In the genomic region with DNA sequence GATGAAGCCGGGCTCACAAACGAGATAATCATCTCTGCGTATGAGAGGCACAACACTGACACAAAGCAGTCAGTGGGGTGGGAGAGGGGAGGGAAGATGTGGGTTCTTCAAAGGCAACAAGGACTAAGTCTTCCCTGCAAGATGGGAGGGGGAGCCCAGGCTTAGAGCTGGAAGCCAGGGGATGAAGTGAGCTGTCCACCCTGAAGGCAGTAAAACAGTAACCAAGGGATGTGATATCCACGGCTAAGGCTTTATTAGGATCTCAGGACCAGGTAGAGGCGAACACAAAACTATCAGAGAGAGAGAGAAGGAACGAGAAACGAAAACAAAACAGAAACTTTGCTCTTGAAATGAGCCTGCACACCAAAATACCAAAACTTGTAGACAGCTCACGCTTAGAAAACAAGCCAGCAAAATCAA, we compare ENCODE assay signal across 8 cellular contexts.
DNase-seq lines count a peak whose midpoint lies in the region; ATAC-seq and TF ChIP-seq lines count a peak whose summit lies in the region.

No MANE protein-coding gene starts in this region.

- H3K9me3 ChIP-seq in lower lobe of right lung (peaks cover 7% of the 10 kb centered on the region), mesenchymal stem cell (ENCODE audit: control insufficient read depth, low read length) (peaks cover 6% of the 10 kb centered on the region)

- H3K4me1 ChIP-seq in lower lobe of right lung (no peaks in the 10 kb centered on the region), mesenchymal stem cell (ENCODE audit: control insufficient read depth, insufficient read depth, low read depth, low read length) (peaks cover 2% of the 10 kb centered on the region)

- H2BK12ac ChIP-seq in mesenchymal stem cell (ENCODE audit: low read length in 2 of 2), result no peak overlapping the region

- no peak overlapping the region for H3K4ac ChIP-seq in mesenchymal stem cell (ENCODE audit: low read depth in 1 of 2, low read length in 2 of 2)

- H3K4me3 ChIP-seq in GM06990 (replicated peaks; ENCODE audit: low read depth, low read length), result peak overlapping the region; percentile 60
- no peak overlapping the region for H3K4me3 ChIP-seq in lower lobe of right lung
- no peak overlapping the region for H3K4me3 ChIP-seq in mesenchymal stem cell (ENCODE audit: insufficient read depth in 1 of 2, low read depth in 1 of 2, low read length in 2 of 2)

- peaks cover 9% of the 10 kb centered on the region for H3K9me3 Mint-ChIP-seq in activated naive CD8-positive, alpha-beta T cell treated with anti-CD3 and anti-CD28 coated beads, Interleukin-2, amount 10 ng/mL, durations not matched to agents 7 days and 5 days

- H3K4me3 Mint-ChIP-seq in activated naive CD8-positive, alpha-beta T cell treated with anti-CD3 and anti-CD28 coated beads, Interleukin-2, amount 10 ng/mL, durations not matched to agents 7 days and 5 days, result peak overlapping the region; percentile 76

- H2BK15ac ChIP-seq in mesenchymal stem cell (ENCODE audit: low read depth, poor library complexity, severe bottlenecking), result no peak overlapping the region

- H3K27me3 Mint-ChIP-seq in activated naive CD8-positive, alpha-beta T cell treated with anti-CD3 and anti-CD28 coated beads, Interleukin-2, amount 10 ng/mL, durations not matched to agents 7 days and 5 days, result peaks cover 2% of the 10 kb centered on the region

- H3K36me3 ChIP-seq in GM06990 (ENCODE audit: control insufficient read depth, insufficient read depth, low read length) (peaks cover 4% of the 10 kb centered on the region), lower lobe of right lung (no peaks in the 10 kb centered on the region), mesenchymal stem cell (ENCODE audit: control insufficient read depth in 1 of 2, insufficient read depth in 2 of 2, low read depth in 1 of 2, low read length in 2 of 2) (peaks cover 0 to 2% of the 10 kb centered on the region in 2 experiments)

- H3K79me1 ChIP-seq in mesenchymal stem cell (replicated peaks; ENCODE audit: low read length, poor library complexity, severe bottlenecking), result no peaks in the 10 kb centered on the region

- H3K18ac ChIP-seq in mesenchymal stem cell (ENCODE audit: low read depth in 1 of 2, low read length in 2 of 2), result no peak overlapping the region

- no peak overlapping the region for H2BK5ac ChIP-seq in mesenchymal stem cell (ENCODE audit: low read depth, low read length, poor library complexity, severe bottlenecking)

- H2AK5ac ChIP-seq in mesenchymal stem cell (ENCODE audit: low read length, severe bottlenecking), result no peak overlapping the region

- DNase-seq in GM06990 (ENCODE audit: extremely low read depth, insufficient read length), result peak; percentile 58
- no peak for DNase-seq in activated naive CD8-positive, alpha-beta T cell treated with anti-CD3 and anti-CD28 coated beads, Interleukin-2, amount 10 ng/mL, durations not matched to agents 7 days and 5 days
- DNase-seq in GDM1 (lab: John Stamatoyannopoulos, UW), result no peak
- DNase-seq in lower lobe of right lung, result no peak
- DNase-seq in NCI-H146 (lab: John Stamatoyannopoulos, UW), result no peak
- DNase-seq in mesenchymal stem cell, result no peak

- WGBS in mesenchymal stem cell, result 57% methylated on average over 8 of the region's 8 CpGs

- H3K27me3 ChIP-seq in GM06990 (replicated peaks; ENCODE audit: control insufficient read depth, insufficient read depth, low read length) (no peaks in the 10 kb centered on the region), lower lobe of right lung (ENCODE audit: low read depth) (no peaks in the 10 kb centered on the region), mesenchymal stem cell (ENCODE audit: control insufficient read depth in 1 of 2, insufficient read depth in 1 of 2, low read length in 2 of 2) (no peaks in the 10 kb centered on the region)

- H3K27ac Mint-ChIP-seq in activated naive CD8-positive, alpha-beta T cell treated with anti-CD3 and anti-CD28 coated beads, Interleukin-2, amount 10 ng/mL, durations not matched to agents 7 days and 5 days, result peak overlapping the region; percentile 94

- H3K9ac ChIP-seq in mesenchymal stem cell (ENCODE audit: low read length), result no peak overlapping the region

- peak; percentile 95 for ATAC-seq in GM21447 (IDR thresholded peaks at IDR 0.05; ENCODE audit: unreplicated experiment)
- ATAC-seq in HG03521 (IDR thresholded peaks at IDR 0.05; ENCODE audit: unreplicated experiment), result peak; percentile 98
- ATAC-seq in activated naive CD8-positive, alpha-beta T cell treated with anti-CD3 and anti-CD28 coated beads, Interleukin-2, amount 10 ng/mL, durations not matched to agents 7 days and 5 days (ENCODE audit: low read depth), result peak; percentile 72
- ATAC-seq in lower lobe of right lung, result no peak

- peaks cover 12% of the 10 kb centered on the region for H3K4me1 Mint-ChIP-seq in activated naive CD8-positive, alpha-beta T cell treated with anti-CD3 and anti-CD28 coated beads, Interleukin-2, amount 10 ng/mL, durations not matched to agents 7 days and 5 days

- H3K4me2 ChIP-seq in mesenchymal stem cell (ENCODE audit: low read length, poor library complexity, severe bottlenecking), result no peak overlapping the region

- peaks cover 20% of the 10 kb centered on the region for H3K36me3 Mint-ChIP-seq in activated naive CD8-positive, alpha-beta T cell treated with anti-CD3 and anti-CD28 coated beads, Interleukin-2, amount 10 ng/mL, durations not matched to agents 7 days and 5 days

- H3K23ac ChIP-seq in mesenchymal stem cell (ENCODE audit: low read length in 2 of 2), result no peak overlapping the region

- intact Hi-C loops in lower lobe of right lung (cut with DNase I), result no loop called here

- POLR2A ChIA-PET in activated naive CD8-positive, alpha-beta T cell treated with anti-CD3 and anti-CD28 coated beads, Interleukin-2, amount 10 ng/mL, durations not matched to agents 7 days and 5 days (lab: Charles Lee), result no interaction called here

- no peak overlapping the region for H3K14ac ChIP-seq in mesenchymal stem cell (ENCODE audit: low read length in 2 of 2)

- H2BK120ac ChIP-seq in mesenchymal stem cell (ENCODE audit: low read depth, low read length), result no peak overlapping the region

- H4K91ac ChIP-seq in mesenchymal stem cell (ENCODE audit: low read length), result no peak overlapping the region

- TF ChIP-seq CTCF in GM06990 (IDR thresholded peaks at IDR 0.05; ENCODE audit: insufficient read depth, low read length, poor library complexity, severe bottlenecking) (no peak), lower lobe of right lung (IDR thresholded peaks at IDR 0.05) (no peak)

- no peak overlapping the region for H4K8ac ChIP-seq in mesenchymal stem cell (ENCODE audit: low read length)

- H3K27ac ChIP-seq in lower lobe of right lung, result no peak overlapping the region
- no peak overlapping the region for H3K27ac ChIP-seq in mesenchymal stem cell (ENCODE audit: low read length, poor library complexity, severe bottlenecking)

- H2AFZ ChIP-seq in mesenchymal stem cell (ENCODE audit: low read depth, low read length), result no peak overlapping the region

Comparison
In these comparisons a context has a peak if more than half of its experiments do, and no peak if none do; other contexts are left out.
1. ATAC-seq: peak in GM21447 (single experiment), HG03521 (single experiment) and activated naive CD8-positive, alpha-beta T cell treated with anti-CD3 and anti-CD28 coated beads, Interleukin-2, amount 10 ng/mL, durations not matched to agents 7 days and 5 days (single experiment); none in lower lobe of right lung (0 of 2).